ENCODE assay signal across 1 cellular context in genomic region chr2:62413116-62413663, GRCh38.
TF ChIP-seq lines count a peak whose summit lies in the region.

No MANE protein-coding gene starts in this region.

TF ChIP-seq in HepG2, 621 proteins besides CTCF, POLR2A, EP300 and RAD21 (continued from another document):
- peak; percentile 51 for TF ChIP-seq ZNF407 (CRISPR knock-in tag; IDR thresholded peaks at IDR 0.05; ENCODE audit: not compliant biosample characterization)
- TF ChIP-seq NCOA2 (CRISPR knock-in tag; IDR thresholded peaks at IDR 0.05), result 0 out of 2 replicates have a peak, but pooled peaks have one; percentile 43
- peak; percentile 84 for TF ChIP-seq ZMYM2 (CRISPR knock-in tag; IDR thresholded peaks at IDR 0.05)
- no peak for TF ChIP-seq TCF7L2 (IDR thresholded peaks at IDR 0.05; ENCODE audit: low read depth, low read length)
- no peak for TF ChIP-seq SMAD9 (CRISPR knock-in tag; IDR thresholded peaks at IDR 0.05)
- peak; percentile 88 for TF ChIP-seq ZNF770 (CRISPR knock-in tag; IDR thresholded peaks at IDR 0.05)
- TF ChIP-seq ZNF331 (CRISPR knock-in tag; IDR thresholded peaks at IDR 0.05), result no peak
- TF ChIP-seq TBX3 (IDR thresholded peaks at IDR 0.05; ENCODE audit: borderline replicate concordance), result 0 out of 2 replicates have a peak, but pooled peaks have one; percentile 16
- no peak for TF ChIP-seq TSC22D2 (CRISPR knock-in tag; IDR thresholded peaks at IDR 0.05; ENCODE audit: borderline replicate concordance)
- TF ChIP-seq ZNF274 (CRISPR knock-in tag; IDR thresholded peaks at IDR 0.05), result no peak
- peak; percentile 35; the same call in 1 of the 2 replicates for TF ChIP-seq ZNF710 (CRISPR knock-in tag; IDR thresholded peaks at IDR 0.05; ENCODE audit: borderline replicate concordance)
- TF ChIP-seq SOX13 (IDR thresholded peaks at IDR 0.05), result no peak
- 0 out of 4 replicates have a peak, but pooled peaks of 1 of the 2 experiments have one; percentile 6 for TF ChIP-seq SOX13 (CRISPR knock-in tag; conservative IDR thresholded peaks at IDR 0.05 in 1 of 2, IDR thresholded peaks at IDR 0.05 in 1 of 2)
- TF ChIP-seq ADNP (CRISPR knock-in tag; IDR thresholded peaks at IDR 0.05), result peak; percentile 78; the same call in 1 of the 2 replicates
- peak; percentile 80 for TF ChIP-seq TEAD3 (CRISPR knock-in tag; optimal IDR thresholded peaks at IDR 0.05; ENCODE audit: borderline replicate concordance)
- peak; percentile 45; the same call in 1 of the 2 replicates for TF ChIP-seq HDAC2 (CRISPR knock-in tag; IDR thresholded peaks at IDR 0.05)
- TF ChIP-seq SALL1 (CRISPR knock-in tag; IDR thresholded peaks at IDR 0.05), result peak; percentile 66
- TF ChIP-seq ARID5B (CRISPR knock-in tag; IDR thresholded peaks at IDR 0.05), result 0 out of 2 replicates have a peak, but pooled peaks have one; percentile 20
- TF ChIP-seq ZMYM3 (CRISPR knock-in tag; IDR thresholded peaks at IDR 0.05), result peak; percentile 76
- peak; percentile 20; the same call in 1 of the 2 replicates for TF ChIP-seq HNF4G (IDR thresholded peaks at IDR 0.05; ENCODE audit: borderline replicate concordance, low read depth, low read length)
- TF ChIP-seq HNF4G (CRISPR knock-in tag; IDR thresholded peaks at IDR 0.05; ENCODE audit: borderline replicate concordance, low read depth), result no peak
- TF ChIP-seq ZNF547 (CRISPR knock-in tag; IDR thresholded peaks at IDR 0.05), result peak; percentile 34; the same call in 1 of the 2 replicates
- 0 out of 2 replicates have a peak, but pooled peaks have one; percentile 26 for TF ChIP-seq ZNF605 (CRISPR knock-in tag; IDR thresholded peaks at IDR 0.05)
- TF ChIP-seq ZNF264 (CRISPR knock-in tag; IDR thresholded peaks at IDR 0.05), result 0 out of 2 replicates have a peak, but pooled peaks have one; percentile 17
- TF ChIP-seq ZNF44 (CRISPR knock-in tag; IDR thresholded peaks at IDR 0.05), result 0 out of 2 replicates have a peak, but pooled peaks have one; percentile 47
- 0 out of 2 replicates have a peak, but pooled peaks have one; percentile 34 for TF ChIP-seq CBX5 (CRISPR knock-in tag; IDR thresholded peaks at IDR 0.05; ENCODE audit: borderline replicate concordance)
- 0 out of 2 replicates have a peak, but pooled peaks have one; percentile 34 for TF ChIP-seq FOXJ3 (CRISPR knock-in tag; IDR thresholded peaks at IDR 0.05; ENCODE audit: borderline replicate concordance)
- no peak for TF ChIP-seq ZNF451 (CRISPR knock-in tag; IDR thresholded peaks at IDR 0.05)
- TF ChIP-seq ZNF460 (CRISPR knock-in tag; IDR thresholded peaks at IDR 0.05; ENCODE audit: borderline replicate concordance), result peak; percentile 92
- TF ChIP-seq RCOR2 (CRISPR knock-in tag; IDR thresholded peaks at IDR 0.05), result peak; percentile 60; the same call in 1 of the 2 replicates
